In genomic region chr3:185983495-185984141, GRCh38 we compare ENCODE assay signal across 8 cellular contexts. TPM values are rescaled to one million over a fixed set of nuclear protein-coding genes. Genes with fewer than 3 reads are reported as not detected.
DNase-seq lines count a peak whose midpoint lies in the region; ATAC-seq and TF ChIP-seq lines count a peak whose summit lies in the region.

No MANE protein-coding gene starts in this region.

- H3F3A ChIP-seq in Loucy (ENCODE audit: low read depth): no peaks in the 10 kb centered on the region

- no peak for ATAC-seq in HG03521 (IDR thresholded peaks at IDR 0.05; ENCODE audit: unreplicated experiment)

- H3K36me3 Mint-ChIP-seq in osteocyte (ENCODE audit: unreplicated experiment): no peaks in the 10 kb centered on the region

- no peaks in the 10 kb centered on the region for H3K9me2 ChIP-seq in Loucy (replicated peaks; ENCODE audit: low read depth, low read length)

- TF ChIP-seq CTCF in GM06990 (IDR thresholded peaks at IDR 0.05; ENCODE audit: insufficient read depth, low read length, poor library complexity, severe bottlenecking) (peak; percentile 88), Loucy (conservative IDR thresholded peaks at IDR 0.05; ENCODE audit: low read length) (peak; percentile 98), osteocyte (IDR thresholded peaks at IDR 0.05) (peak; percentile 96)

- peaks cover 4% of the 10 kb centered on the region for H3K27me3 Mint-ChIP-seq in osteocyte (ENCODE audit: unreplicated experiment)

- H3K36me3 ChIP-seq in GM06990 (ENCODE audit: control insufficient read depth, insufficient read depth, low read length) (no peaks in the 10 kb centered on the region), Loucy (ENCODE audit: insufficient read depth, low read length) (no peaks in the 10 kb centered on the region), SJCRH30 (no peaks in the 10 kb centered on the region)

- H2AFZ ChIP-seq in Loucy (ENCODE audit: low read length): 0 out of 2 replicates have a peak overlapping the region, but pooled peaks have one; percentile 13

- no peaks in the 10 kb centered on the region for H4K20me1 ChIP-seq in Loucy (ENCODE audit: insufficient read depth, low read length, poor library complexity, severe bottlenecking)

- H3K4me2 ChIP-seq in Loucy (ENCODE audit: low read depth, low read length, poor library complexity, severe bottlenecking): peak overlapping the region; percentile 42

- peaks cover 8% of the 10 kb centered on the region for H3K4me1 ChIP-seq in Loucy (ENCODE audit: insufficient read depth, low read length, poor library complexity, severe bottlenecking)
- H3K4me1 ChIP-seq in SJCRH30: peaks cover 10% of the 10 kb centered on the region

- DNase-seq in GM06990 (ENCODE audit: extremely low read depth, insufficient read length) (peak; percentile 31), SJCRH30 (peak; percentile 58 to 84), glomerular visceral epithelial cell (ENCODE audit: extremely low spot score) (peak; percentile 65), osteocyte (ENCODE audit: extremely low spot score, unreplicated experiment) (peak; percentile 89), mesenteric fat pad (ENCODE audit: low spot score) (no peak)
- peak; percentile 51 for DNase-seq in activated naive CD4-positive, alpha-beta T cell treated with Interleukin-2 at 50 U/mL for 16 hours

- H3K4me3 ChIP-seq in GM06990 (replicated peaks; ENCODE audit: low read depth, low read length): no peak overlapping the region
- no peak overlapping the region for H3K4me3 ChIP-seq in Loucy (ENCODE audit: low read length, poor library complexity, severe bottlenecking)
- H3K4me3 ChIP-seq in SJCRH30: no peak overlapping the region

- H3K9ac ChIP-seq in Loucy (ENCODE audit: low read depth, low read length, poor library complexity, severe bottlenecking): no peak overlapping the region

- H3K79me2 ChIP-seq in Loucy (ENCODE audit: insufficient read depth, low read length): no peaks in the 10 kb centered on the region

- H3K4me1 Mint-ChIP-seq in osteocyte (ENCODE audit: unreplicated experiment): peaks cover 38% of the 10 kb centered on the region

- H3K27me3 ChIP-seq in GM06990 (replicated peaks; ENCODE audit: control insufficient read depth, insufficient read depth, low read length) (no peaks in the 10 kb centered on the region), Loucy (ENCODE audit: insufficient read depth, low read length, poor library complexity, severe bottlenecking) (no peaks in the 10 kb centered on the region), SJCRH30 (no peaks in the 10 kb centered on the region)

- peak overlapping the region; percentile 67 for H3K27ac Mint-ChIP-seq in osteocyte (ENCODE audit: unreplicated experiment)

- no peaks in the 10 kb centered on the region for H3K9me3 Mint-ChIP-seq in osteocyte (ENCODE audit: unreplicated experiment)

- H3K9me3 ChIP-seq in Loucy (ENCODE audit: insufficient read depth, low read depth, low read length): no peaks in the 10 kb centered on the region
- H3K9me3 ChIP-seq in SJCRH30 (replicated peaks): no peaks in the 10 kb centered on the region

- H3K4me3 Mint-ChIP-seq in osteocyte (ENCODE audit: unreplicated experiment): peak overlapping the region; percentile 55

- no peak overlapping the region for H3K27ac ChIP-seq in SJCRH30

RNA-seq across cellular contexts. Expression of gene TRA2B, which starts 45.8 kb away (rescaled TPM):
- 304 and 358 TPM in 2 replicates for total RNA-seq in SJCRH30 (2014; rRNA removed; shearing (Covaris generic))
- total RNA-seq in osteocyte (90.9 and 113 TPM in 2 replicates), mesenteric fat pad (117 TPM)
